ENCODE assay signal across 1 cellular context in the genomic region with DNA sequence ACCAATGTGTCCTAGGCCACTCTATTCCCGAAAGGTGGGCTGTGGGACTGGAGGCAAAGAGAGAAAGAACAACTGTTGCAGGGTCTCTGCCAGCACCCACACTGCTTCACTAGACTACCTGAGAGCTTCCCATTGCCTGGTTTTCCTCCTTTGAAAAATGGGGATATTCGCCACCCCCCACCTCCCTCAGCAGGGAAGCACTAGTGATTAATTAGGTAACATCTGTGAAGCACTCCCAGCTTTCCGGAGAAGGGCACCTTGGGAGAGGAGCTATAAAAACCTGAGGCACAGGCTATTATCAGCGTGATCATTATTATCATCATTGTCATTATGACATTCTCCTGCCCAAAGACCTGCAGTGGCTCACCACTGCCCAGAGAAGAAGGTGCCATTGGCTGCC.
TF ChIP-seq lines count a peak whose summit lies in the region.

No MANE protein-coding gene starts in this region.

TF ChIP-seq in GM23338, 12 proteins besides CTCF, POLR2A, EP300 and RAD21 (continued from another document):
- TF ChIP-seq ZNF462 (CRISPR knock-in tag; IDR thresholded peaks at IDR 0.05) (no peak), EZH2phosphoT487 (IDR thresholded peaks at IDR 0.05; ENCODE audit: unreplicated experiment) (no peak), JUNB (IDR thresholded peaks at IDR 0.05; ENCODE audit: unreplicated experiment) (no peak), EZH2 (IDR thresholded peaks at IDR 0.05; ENCODE audit: low read depth, unreplicated experiment) (no peak), STAT1 (IDR thresholded peaks at IDR 0.05; ENCODE audit: unreplicated experiment) (no peak), NANOG (IDR thresholded peaks at IDR 0.05; ENCODE audit: borderline replicate concordance) (no peak), ZNF331 (CRISPR knock-in tag; IDR thresholded peaks at IDR 0.05; ENCODE audit: low read depth) (no peak), ETS1 (IDR thresholded peaks at IDR 0.05) (no peak)
